Comparison of ENCODE assay signal across 18 cellular contexts in the genomic region with DNA sequence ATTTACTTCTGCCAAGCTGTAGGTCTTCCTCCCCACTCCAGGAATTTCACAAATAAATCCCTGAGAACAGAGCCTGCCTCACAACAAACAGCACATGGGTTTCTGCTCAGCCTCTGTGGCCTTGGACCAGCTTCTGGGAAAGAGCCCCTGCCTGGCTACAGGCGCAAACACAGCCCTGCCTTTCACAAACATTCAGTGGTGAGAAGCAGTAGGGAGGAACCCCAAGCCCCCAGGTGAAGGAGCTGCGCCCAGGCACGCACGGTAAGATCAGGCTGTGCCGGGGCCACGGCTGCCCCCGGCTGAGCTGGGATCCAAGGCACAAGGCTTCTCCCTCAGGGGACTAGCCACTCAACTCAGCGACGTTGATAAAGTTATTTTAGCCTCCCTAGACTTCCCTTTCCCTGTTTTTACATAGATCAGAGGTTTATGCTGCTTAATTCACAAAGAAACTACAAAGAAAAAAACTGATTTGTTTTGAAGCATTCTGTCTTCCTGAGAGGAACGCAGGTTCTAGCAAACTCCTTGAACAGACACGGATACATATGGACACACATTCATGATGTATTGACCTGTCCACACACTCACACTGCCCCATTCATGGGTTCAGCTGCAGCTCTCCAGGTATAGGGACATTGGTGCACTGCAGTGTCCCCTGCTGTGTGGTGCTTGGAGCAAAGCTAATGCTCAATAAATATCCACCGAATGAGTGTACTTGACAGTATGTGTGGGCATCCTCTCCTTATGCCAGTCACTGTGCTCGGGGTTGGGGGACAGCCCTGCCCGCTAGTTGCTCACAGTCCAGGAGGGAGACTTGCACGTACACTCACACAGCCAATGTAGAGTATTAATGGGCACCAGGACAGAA. TPM values are rescaled to one million over a fixed set of nuclear protein-coding genes. Genes with fewer than 3 reads are reported as not detected.
A peak's percentile ranks its signal among the peaks of the same experiment; 100 is the strongest.
DNase-seq lines count a peak whose midpoint lies in the region; ATAC-seq, FAIRE-seq and TF ChIP-seq lines count a peak whose summit lies in the region.
"Had no signal": no experiment of that assay in that cellular context is flagged by ENCODE, and none has a peak within 500 bp of the region (broad histone marks: within the 10 kb centered on the region; RNA-seq: fewer than 3 reads in every experiment).

No MANE protein-coding gene starts in this region.

- WGBS in mesendoderm (ENCODE audit: extremely low coverage, insufficient coverage, low lambda C conversion rate): no CpG with 5 or more reads among the region's 15 CpGs
- 39 to 41% methylated on average over 14 to 15 of the region's 15 CpGs for WGBS in thyroid gland, 2 donors

- no peak overlapping the region for H2AK5ac ChIP-seq in mesendoderm (ENCODE audit: low read length)

- peak overlapping the region; percentile 10 for H3K4ac ChIP-seq in mesendoderm (ENCODE audit: low read depth, low read length)

- H3K23ac ChIP-seq in mesendoderm (ENCODE audit: low read length): peak overlapping the region; percentile 69

- H3K4me1 ChIP-seq in mesendoderm (ENCODE audit: control insufficient read depth, low read depth, low read length) (peaks cover 2% of the 10 kb centered on the region), thyroid gland (peaks cover 45 to 47% of the 10 kb centered on the region in 2 donors)

- no peak overlapping the region for H4K5ac ChIP-seq in mesendoderm (ENCODE audit: low read length)

- no peak for FAIRE-seq in bronchial epithelial cell (lab: Jason Lieb, UNC)
- FAIRE-seq: HTR-8/SVneo had no signal

- H3K9ac ChIP-seq in mesendoderm (ENCODE audit: low read length): peak overlapping the region; percentile 15
- H3K9ac ChIP-seq: SK-N-SH had no signal

- no peaks in the 10 kb centered on the region for H3K36me3 ChIP-seq in bronchial epithelial cell (ENCODE audit: control insufficient read depth, insufficient read depth, low read length)
- no peaks in the 10 kb centered on the region for H3K36me3 ChIP-seq in mesendoderm (ENCODE audit: control insufficient read depth, insufficient read depth, low read length)
- no peaks in the 10 kb centered on the region for H3K36me3 ChIP-seq in thyroid gland
- H3K36me3 ChIP-seq: tibial nerve had no signal

- no peak overlapping the region for H3K4me3 ChIP-seq in bronchial epithelial cell (ENCODE audit: low read depth, low read length)
- H3K4me3 ChIP-seq in mesendoderm (ENCODE audit: low read length): no peak overlapping the region
- H3K4me3 ChIP-seq in thyroid gland (replicated peaks in 1 of 3): no peak overlapping the region
- H3K4me3 ChIP-seq: tibial nerve had no signal

- no peaks in the 10 kb centered on the region for H3K9me3 ChIP-seq in thyroid gland
- H3K9me3 ChIP-seq: SK-N-SH, tibial nerve had no signal

- ATAC-seq in GM18867 (IDR thresholded peaks at IDR 0.05; ENCODE audit: unreplicated experiment): no peak

- H3K79me2 ChIP-seq in mesendoderm (ENCODE audit: control insufficient read depth, insufficient read depth, low read length): no peaks in the 10 kb centered on the region

- H3K56ac ChIP-seq in mesendoderm (ENCODE audit: low read length): peak overlapping the region; percentile 50

- H3K4me2 ChIP-seq in mesendoderm (ENCODE audit: low read length): no peak overlapping the region
- H3K4me2 ChIP-seq: SK-N-SH had no signal

- H2BK15ac ChIP-seq in mesendoderm (replicated peaks; ENCODE audit: low read depth): no peak overlapping the region

- H3K27me3 ChIP-seq in bronchial epithelial cell (ENCODE audit: control insufficient read depth, insufficient read depth, low read length): no peaks in the 10 kb centered on the region
- no peaks in the 10 kb centered on the region for H3K27me3 ChIP-seq in mesendoderm (ENCODE audit: insufficient read depth, low read length, poor library complexity)
- no peaks in the 10 kb centered on the region for H3K27me3 ChIP-seq in thyroid gland
- H3K27me3 ChIP-seq: tibial nerve had no signal

- H2BK120ac ChIP-seq in mesendoderm (ENCODE audit: low read depth, low read length): no peak overlapping the region

- DNase-seq in NCI-H146 (lab: John Stamatoyannopoulos, UW) (peak; percentile 65), NCI-H146 treated with DMSO at 0.1 percent for 48 hours (lab: John Stamatoyannopoulos, UW; ENCODE audit: unreplicated experiment) (no peak), bronchial epithelial cell (ENCODE audit: low read depth) (peak; percentile 55), mesendoderm (peak; percentile 33), thyroid gland (peak; percentile 49 to 54), SIG-M5 (lab: John Stamatoyannopoulos, UW) (no peak)
- no peak for DNase-seq in activated naive CD4-positive, alpha-beta T cell (lab: John Stamatoyannopoulos, UW)
- DNase-seq: 8988T; activated CD8-positive, alpha-beta memory T cell treated with anti-CD3 and anti-CD28 coated beads for 24 hours; activated effector memory CD4-positive, alpha-beta T cell treated with Interleukin-2 at 50 U/mL for 16 hours; CD4-positive, alpha-beta T cell; EL; midbrain; SK-N-SH; stimulated activated CD4-positive, alpha-beta T cell treated with anti-CD3 and anti-CD28 coated beads, Interleukin-2, amount 100 ng/mL, for 24 hours had no signal

- H3K18ac ChIP-seq in mesendoderm (ENCODE audit: low read length): no peak overlapping the region

- TF ChIP-seq POLR2A in thyroid gland (IDR thresholded peaks at IDR 0.05): peak in 1 of 2 donors; percentile 10

- intact Hi-C loops in thyroid gland (cut with DNase I): no loop called here

- no peak for TF ChIP-seq CTCF in bronchial epithelial cell (IDR thresholded peaks at IDR 0.05; ENCODE audit: insufficient read depth, low read length, severe bottlenecking)
- no peak for TF ChIP-seq CTCF in thyroid gland (IDR thresholded peaks at IDR 0.05)

- H3K79me1 ChIP-seq in mesendoderm (ENCODE audit: low read length): no peaks in the 10 kb centered on the region

- no peak overlapping the region for H4K8ac ChIP-seq in mesendoderm (ENCODE audit: low read depth, low read length)

- no peak overlapping the region for H3K27ac ChIP-seq in mesendoderm (ENCODE audit: low read depth, low read length)
- peak overlapping the region; percentile 58 to 80 (median 69) for H3K27ac ChIP-seq in thyroid gland
- H3K27ac ChIP-seq: tibial nerve had no signal

- H2BK5ac ChIP-seq in mesendoderm (ENCODE audit: low read length): no peak overlapping the region

RNA-seq across cellular contexts. Expression of a gene that starts 25.5 kb away (rescaled TPM):
- total RNA-seq in bronchial epithelial cell: 46.6 and 87.8 TPM in 2 replicates
- 44.3 TPM for polyA plus RNA-seq in mesendoderm (2013, experiment 1 of 2)
- 42.6 TPM for polyA plus RNA-seq in mesendoderm (2013, experiment 2 of 2)
- 100 to 1,000 TPM; 127 to 193 (median 159) TPM for total RNA-seq in thyroid gland

Comparison
In these comparisons a context has a peak if more than half of its experiments do, and no peak if none do; other contexts are left out.
1. DNase-seq: peak in NCI-H146 (single experiment), bronchial epithelial cell (single experiment), mesendoderm (single experiment) and thyroid gland (2 of 2); none in NCI-H146 treated with DMSO at 0.1 percent for 48 hours (single experiment), SIG-M5 (single experiment) and activated naive CD4-positive, alpha-beta T cell (0 of 4).